Comparison of ENCODE assay signal across 19 cellular contexts in genomic region chr16:74570412-74571301, GRCh38. TPM values are rescaled to one million over a fixed set of nuclear protein-coding genes. Genes with fewer than 3 reads are reported as not detected.
DNase-seq lines count a peak whose midpoint lies in the region; ATAC-seq and TF ChIP-seq lines count a peak whose summit lies in the region.
"Had no signal": no experiment of that assay in that cellular context is flagged by ENCODE, and none has a peak within 500 bp of the region (broad histone marks: within the 10 kb centered on the region; RNA-seq: fewer than 3 reads in every experiment).

No MANE protein-coding gene starts in this region.

- H3K27ac Mint-ChIP-seq in CD4-positive, alpha-beta T cell = peak overlapping the region; percentile 59
- H3K27ac Mint-ChIP-seq in GM23338 = no peak overlapping the region
- H3K27ac Mint-ChIP-seq in H9 = peak overlapping the region in 1 of 3 experiments; percentile 63; a peak in 1 of 7 replicates
- H3K27ac Mint-ChIP-seq: activated CD4-positive, alpha-beta T cell treated with anti-CD3 and anti-CD28 coated beads, Interleukin-2, amount 10 ng/mL, durations not matched to agents 24 days and 14 days had no signal

- H3K79me1 ChIP-seq in H9 (ENCODE audit: insufficient read depth, low read depth, low read length, poor library complexity, severe bottlenecking) = peaks cover 11% of the 10 kb centered on the region

- no peak overlapping the region for H4K8ac ChIP-seq in H9 (replicated peaks; ENCODE audit: insufficient read length, low read depth, low read length)

- H3K9me3 ChIP-seq in CD4-positive, alpha-beta T cell (ENCODE audit: control insufficient read depth, low read length) = no peaks in the 10 kb centered on the region
- no peaks in the 10 kb centered on the region for H3K9me3 ChIP-seq in H9 (ENCODE audit: control insufficient read depth, low read depth, low read length)
- H3K9me3 ChIP-seq: colonic mucosa, gastroesophageal sphincter, Peyer's patch, SK-N-SH had no signal

- H3K23me2 ChIP-seq in H9 (ENCODE audit: insufficient read length, low read depth, low read length, poor library complexity, severe bottlenecking) = no peaks in the 10 kb centered on the region

- WGBS in H9 (ENCODE audit: extremely low coverage, insufficient read length, low lambda C conversion rate) = no CpG with 5 or more reads among the region's 5 CpGs

- no peaks in the 10 kb centered on the region for H3F3A ChIP-seq in GM23338 (replicated peaks; ENCODE audit: low read depth)

- CTCF ChIA-PET in CD4-positive, alpha-beta T cell (lab: Charles Lee) = interaction anchor here (0.9 kb wide), 1 partner anchor 47 kb away, joined by 3 read pairs; no protein-coding TSS in a partner anchor

- no peak overlapping the region for H2BK5ac ChIP-seq in H9 (ENCODE audit: insufficient read length, low read length)

- H3T11ph ChIP-seq in H9 (ENCODE audit: low read length) = no peak overlapping the region

- peaks cover 88% of the 10 kb centered on the region for H3K4me1 Mint-ChIP-seq in CD4-positive, alpha-beta T cell (ENCODE audit: low read depth)
- H3K4me1 Mint-ChIP-seq in GM23338 (peaks cover 29% of the 10 kb centered on the region), H9 (peaks cover 32 to 34% of the 10 kb centered on the region in 2 experiments)

- peaks cover 29% of the 10 kb centered on the region for H3K36me3 Mint-ChIP-seq in CD4-positive, alpha-beta T cell (ENCODE audit: low read depth)
- H3K36me3 Mint-ChIP-seq in GM23338 (ENCODE audit: low read depth) (no peaks in the 10 kb centered on the region), H9 (ENCODE audit: insufficient read depth in 1 of 3, low read depth in 3 of 3) (no peaks in the 10 kb centered on the region)
- H3K36me3 Mint-ChIP-seq: mesothelial cell of epicardium had no signal

- no peak overlapping the region for H3K14ac ChIP-seq in H9 (ENCODE audit: insufficient read depth, low read length)

- TF ChIP-seq CTCF in CD4-positive, alpha-beta T cell (IDR thresholded peaks at IDR 0.05) = no peak
- no peak for TF ChIP-seq CTCF in GM23338 (conservative IDR thresholded peaks at IDR 0.05; ENCODE audit: low read depth in 2 of 2)
- TF ChIP-seq CTCF in dorsolateral prefrontal cortex (IDR thresholded peaks at IDR 0.05 in 54 of 56, conservative IDR thresholded peaks at IDR 0.05 in 2 of 56; ENCODE audit: low read depth in 1 of 56, partially characterized antibody in 56 of 56) = peak in 2 of 56 donors; percentile 11 to 22
- TF ChIP-seq CTCF in H9 (conservative IDR thresholded peaks at IDR 0.05) = no peak

- H3K79me2 ChIP-seq in GM23338 (replicated peaks; ENCODE audit: insufficient read depth) (peaks cover 99% of the 10 kb centered on the region), H9 (ENCODE audit: insufficient read depth, low read length) (peaks cover 31% of the 10 kb centered on the region; the same call in 1 of the 2 replicates)

- H3K9ac ChIP-seq in H9 (ENCODE audit: extremely low read depth, insufficient read length, low read length) = no peak overlapping the region
- H3K9ac ChIP-seq: SK-N-SH had no signal

- no peak for DNase-seq in CD4-positive, alpha-beta T cell
- DNase-seq in GM23338 (ENCODE audit: low spot score) (no peak), dorsolateral prefrontal cortex (peak in 2 of 10 donors; percentile 46 to 65), medulla oblongata (ENCODE audit: extremely low spot score) (peak; percentile 44), H9 (no peak), NCI-H446 treated with DMSO at 0.1 percent for 48 hours (lab: John Stamatoyannopoulos, UW) (no peak), superior temporal gyrus (ENCODE audit: extremely low spot score) (no peak)
- DNase-seq: activated CD4-positive, alpha-beta T cell treated with anti-CD3 and anti-CD28 coated beads, Interleukin-2, amount 10 ng/mL, durations not matched to agents 24 days and 14 days; activated CD8-positive, alpha-beta memory T cell treated with anti-CD3 and anti-CD28 coated beads, Interleukin-2, amount 50 U/mL, for 48 hours; AML-193; colonic mucosa; NCI-H1436; SK-N-SH; stimulated activated CD4-positive, alpha-beta T cell treated with anti-CD3 and anti-CD28 coated beads, Interleukin-4, amount 100 ng/mL, for 4 hours; stimulated activated CD8-positive, alpha-beta memory T cell treated with anti-CD3 and anti-CD28 coated beads, Interleukin-4, amount 100 ng/mL, for 48 hours had no signal

- H2AFZ ChIP-seq in GM23338 = no peak overlapping the region
- H2AFZ ChIP-seq in H9 (ENCODE audit: low read length) = no peak overlapping the region

- H3K4me1 ChIP-seq in GM23338 (ENCODE audit: insufficient read depth) (0 out of 2 replicates have a peak, but pooled peaks cover 10% of the 10 kb centered on the region), H9 (ENCODE audit: insufficient read depth, low read length) (no peaks in the 10 kb centered on the region; the same call in 1 of the 2 replicates)

- no peak overlapping the region for H3K4me3 Mint-ChIP-seq in CD4-positive, alpha-beta T cell
- H3K4me3 Mint-ChIP-seq in GM23338 (no peak overlapping the region), H9 (no peak overlapping the region)
- H3K4me3 Mint-ChIP-seq: activated CD4-positive, alpha-beta T cell treated with anti-CD3 and anti-CD28 coated beads, Interleukin-2, amount 10 ng/mL, durations not matched to agents 24 days and 14 days; mesothelial cell of epicardium had no signal

- no peaks in the 10 kb centered on the region for H3K9me2 ChIP-seq in GM23338 (ENCODE audit: insufficient read depth)
- H3K9me2 ChIP-seq: SK-N-SH had no signal

- no peaks in the 10 kb centered on the region for H3K36me3 ChIP-seq in GM23338 (ENCODE audit: insufficient read depth)
- H3K36me3 ChIP-seq: colonic mucosa, gastroesophageal sphincter, Peyer's patch had no signal

- no peak overlapping the region for H4K91ac ChIP-seq in H9 (ENCODE audit: insufficient read length, low read depth, low read length)

- no peaks in the 10 kb centered on the region for H3K27me3 Mint-ChIP-seq in CD4-positive, alpha-beta T cell
- H3K27me3 Mint-ChIP-seq in GM23338 (ENCODE audit: insufficient read depth, low read depth, poor library complexity) = peaks cover 2% of the 10 kb centered on the region
- no peaks in the 10 kb centered on the region for H3K27me3 Mint-ChIP-seq in H9 (ENCODE audit: low read depth)
- H3K27me3 Mint-ChIP-seq: activated CD4-positive, alpha-beta T cell treated with anti-CD3 and anti-CD28 coated beads, Interleukin-2, amount 10 ng/mL, durations not matched to agents 24 days and 14 days had no signal

- intact Hi-C loops in CD4-positive, alpha-beta T cell (cut with DNase I, micrococcal nuclease) = no loop called here
- intact Hi-C loops in dorsolateral prefrontal cortex (cut with DNase I) = loop anchor here in 1 of 2 donors (5.0 kb wide), 1 partner anchor 68 kb away; no protein-coding TSS in a partner anchor

- H3K4me2 ChIP-seq in GM23338 (no peak overlapping the region), H9 (ENCODE audit: insufficient read depth, insufficient read length, low read length) (no peak overlapping the region)
- H3K4me2 ChIP-seq: SK-N-SH had no signal

- H3K23ac ChIP-seq in H9 (ENCODE audit: insufficient read length, low read depth, low read length) = no peak overlapping the region

- no peak overlapping the region for H3K4ac ChIP-seq in H9 (ENCODE audit: low read depth, low read length)

- H4K20me1 ChIP-seq in GM23338 (replicated peaks; ENCODE audit: insufficient read depth) (peaks cover 68% of the 10 kb centered on the region), H9 (ENCODE audit: control insufficient read depth, insufficient read depth, insufficient read length) (no peaks in the 10 kb centered on the region)

- H3K4me3 ChIP-seq in GM23338 (no peak overlapping the region), dorsolateral prefrontal cortex (no peak overlapping the region)
- H3K4me3 ChIP-seq: colonic mucosa, gastroesophageal sphincter, Peyer's patch had no signal

- no peak overlapping the region for H2BK120ac ChIP-seq in H9 (ENCODE audit: low read depth, low read length, poor library complexity, severe bottlenecking)

- H2AK5ac ChIP-seq in H9 (ENCODE audit: insufficient read length, low read length) = no peak overlapping the region

- H3K56ac ChIP-seq in H9 (ENCODE audit: insufficient read length, low read depth, low read length) = no peak overlapping the region

- POLR2A ChIA-PET in CD4-positive, alpha-beta T cell (lab: Charles Lee) = interaction anchor here (1.0 kb wide), 1 partner anchor 35 kb away, joined by 3 read pairs; no protein-coding TSS in a partner anchor

- no peak overlapping the region for H2BK20ac ChIP-seq in H9 (ENCODE audit: low read depth, low read length, poor library complexity, severe bottlenecking)

- H2BK12ac ChIP-seq in H9 (ENCODE audit: insufficient read length, low read depth, low read length) = no peak overlapping the region

- H4K5ac ChIP-seq in H9 (ENCODE audit: insufficient read length, low read depth, low read length) = no peak overlapping the region

- no peak overlapping the region for H2BK15ac ChIP-seq in H9 (ENCODE audit: low read depth, low read length)

- no peak overlapping the region for H3K27ac ChIP-seq in CD4-positive, alpha-beta T cell (ENCODE audit: low read depth, low read length)
- H3K27ac ChIP-seq in GM23338 (ENCODE audit: low read depth) (peak overlapping the region; percentile 37), dorsolateral prefrontal cortex (peak overlapping the region in 37 of 59 donors; percentile 1 to 79 (median 47)), H9 (ENCODE audit: insufficient read length, low read depth, low read length) (no peak overlapping the region)
- H3K27ac ChIP-seq: colonic mucosa, gastroesophageal sphincter had no signal

- no peak for ATAC-seq in CD4-positive, alpha-beta T cell (ENCODE audit: poor library complexity)
- no peak for ATAC-seq in GM23338
- no peak for ATAC-seq in GM18861 (IDR thresholded peaks at IDR 0.05; ENCODE audit: unreplicated experiment)
- ATAC-seq: gastroesophageal sphincter had no signal

- H3K9me3 Mint-ChIP-seq in CD4-positive, alpha-beta T cell = no peaks in the 10 kb centered on the region
- H3K9me3 Mint-ChIP-seq in GM23338 (no peaks in the 10 kb centered on the region), H9 (no peaks in the 10 kb centered on the region)
- H3K9me3 Mint-ChIP-seq: activated CD4-positive, alpha-beta T cell treated with anti-CD3 and anti-CD28 coated beads, Interleukin-2, amount 10 ng/mL, durations not matched to agents 24 days and 14 days; mesothelial cell of epicardium had no signal

- no peak overlapping the region for H3K18ac ChIP-seq in H9 (ENCODE audit: insufficient read length, low read depth, low read length)

- no peaks in the 10 kb centered on the region for H3K27me3 ChIP-seq in CD4-positive, alpha-beta T cell (ENCODE audit: control insufficient read depth, insufficient read depth, low read length)
- H3K27me3 ChIP-seq in GM23338 (ENCODE audit: insufficient read depth) (no peaks in the 10 kb centered on the region), dorsolateral prefrontal cortex (no peaks in the 10 kb centered on the region), H9 (ENCODE audit: insufficient read depth, low read length) (no peaks in the 10 kb centered on the region)
- H3K27me3 ChIP-seq: colonic mucosa, gastroesophageal sphincter, Peyer's patch had no signal

TF ChIP-seq in GM23338, 12 proteins besides CTCF, POLR2A, EP300 and RAD21 (continues in another document):
- no peak for TF ChIP-seq ZNF114 (CRISPR knock-in tag; IDR thresholded peaks at IDR 0.05)

RNA-seq across cellular contexts. Expression of gene GLG1, which starts 36.3 kb away (rescaled TPM):
- total RNA-seq in CD4-positive, alpha-beta T cell = 100 to 1,000 TPM; 110 to 114 TPM
- 211 and 226 TPM in 2 replicates for total RNA-seq in GM23338 (2014; rRNA removed; shearing (Covaris generic))
- polyA plus RNA-seq in GM23338 (2016; fragmentation: Nextera tagmentation; extraction: Ambion mirVana) = 58.8 and 61.2 TPM in 2 replicates
- total RNA-seq in dorsolateral prefrontal cortex (100 to 1,000 TPM; 119 to 189 (median 147) TPM), H9 (2021) (133 and 135 TPM in 2 replicates)

Comparison
In these comparisons a context has a peak if more than half of its experiments do, and no peak if none do; other contexts are left out.
1. H3K27ac ChIP-seq: peak in GM23338 (single experiment) and dorsolateral prefrontal cortex (37 of 59); none in CD4-positive, alpha-beta T cell (single experiment) and H9 (single experiment).